In genomic region chr11:19832901-19833300, GRCh38 we compare ENCODE assay signal across 26 cellular contexts.
"Had no signal": no experiment of that assay in that cellular context is flagged by ENCODE, and none has a peak within 500 bp of the region (broad histone marks: within the 10 kb centered on the region; RNA-seq: fewer than 3 reads in every experiment).

No MANE protein-coding gene starts in this region.

- H3K4me3 ChIP-seq: left lung, lung, mucosa of descending colon, psoas muscle, right atrium auricular region, right lobe of liver, spleen, suprapubic skin, thoracic aorta, tibial artery, upper lobe of right lung had no signal

- H2AFZ ChIP-seq: parathyroid adenoma had no signal

- H3K27me3 ChIP-seq: left lung, neutrophil, right atrium auricular region, right lobe of liver, spleen, suprapubic skin, tibial artery, upper lobe of right lung had no signal

- H3K27ac Mint-ChIP-seq: immature natural killer cell; memory B cell; naive thymus-derived CD4-positive, alpha-beta T cell; natural killer cell treated with Interleukin-12 subunit alpha and Interleukin-12 subunit beta and Interleukin-15 and Interleukin-18, amount 100 ng/mL, for 72 hours; stimulated activated effector memory CD8-positive, alpha-beta T cell treated with anti-CD3 and anti-CD28 coated beads, Interleukin-12 subunit alpha, Interleukin-12 subunit beta, amount 100 ng/mL, for 72 hours; stimulated activated naive CD8-positive, alpha-beta T cell treated with anti-CD3 and anti-CD28 coated beads, Interleukin-15, Interleukin-2, amounts not matched to agents 100 ng/mL and 50 ng/mL, for 24 hours had no signal

- H3K9me3 ChIP-seq: left lung, mucosa of descending colon, neutrophil, psoas muscle, right atrium auricular region, right lobe of liver, suprapubic skin, thoracic aorta, tibial artery, upper lobe of right lung had no signal

- H3K27me3 Mint-ChIP-seq: memory B cell; natural killer cell treated with Interleukin-12 subunit alpha and Interleukin-12 subunit beta and Interleukin-15 and Interleukin-18, amount 100 ng/mL, for 72 hours; stimulated activated naive CD8-positive, alpha-beta T cell treated with anti-CD3 and anti-CD28 coated beads, Interleukin-15, Interleukin-2, amounts not matched to agents 100 ng/mL and 50 ng/mL, for 24 hours had no signal

- H3K4me1 ChIP-seq: left lung, parathyroid adenoma, psoas muscle, right lobe of liver, spleen, upper lobe of right lung had no signal

- H3K4me1 Mint-ChIP-seq: immature natural killer cell; memory B cell; naive thymus-derived CD4-positive, alpha-beta T cell; stimulated activated effector memory CD8-positive, alpha-beta T cell treated with anti-CD3 and anti-CD28 coated beads, Interleukin-12 subunit alpha, Interleukin-12 subunit beta, amount 100 ng/mL, for 72 hours had no signal

- H3K9me3 Mint-ChIP-seq: natural killer cell treated with Interleukin-12 subunit alpha and Interleukin-12 subunit beta and Interleukin-15 and Interleukin-18, amount 100 ng/mL, for 72 hours; stimulated activated effector memory CD8-positive, alpha-beta T cell treated with anti-CD3 and anti-CD28 coated beads, Interleukin-12 subunit alpha, Interleukin-12 subunit beta, amount 100 ng/mL, for 72 hours had no signal

- H3K36me3 ChIP-seq: neutrophil had no signal

- H3K4me3 Mint-ChIP-seq: immature natural killer cell; memory B cell; naive thymus-derived CD4-positive, alpha-beta T cell; natural killer cell treated with Interleukin-12 subunit alpha and Interleukin-12 subunit beta and Interleukin-15 and Interleukin-18, amount 100 ng/mL, for 72 hours; stimulated activated effector memory CD8-positive, alpha-beta T cell treated with anti-CD3 and anti-CD28 coated beads, Interleukin-12 subunit alpha, Interleukin-12 subunit beta, amount 100 ng/mL, for 72 hours; stimulated activated naive CD8-positive, alpha-beta T cell treated with anti-CD3 and anti-CD28 coated beads, Interleukin-15, Interleukin-2, amounts not matched to agents 100 ng/mL and 50 ng/mL, for 24 hours had no signal

- H3K9ac ChIP-seq: parathyroid adenoma had no signal

- DNase-seq: immature natural killer cell; kidney; left colon; left lung; mucosa of descending colon; naive thymus-derived CD4-positive, alpha-beta T cell; occipital lobe; psoas muscle; right lobe of liver; small intestine; spleen; stimulated activated CD4-positive, alpha-beta T cell treated with anti-CD3 and anti-CD28 coated beads, Interleukin-4, amount 100 ng/mL, for 24 hours; stimulated activated naive CD4-positive, alpha-beta T cell; tibial artery; trophoblast cell; upper lobe of right lung had no signal

- H3K27ac ChIP-seq: left lung, neutrophil, parathyroid adenoma, psoas muscle, right atrium auricular region, right lobe of liver, spleen, suprapubic skin, thoracic aorta, tibial artery, upper lobe of right lung had no signal

- H3K36me3 Mint-ChIP-seq: immature natural killer cell; naive thymus-derived CD4-positive, alpha-beta T cell; natural killer cell treated with Interleukin-12 subunit alpha and Interleukin-12 subunit beta and Interleukin-15 and Interleukin-18, amount 100 ng/mL, for 72 hours; stimulated activated effector memory CD8-positive, alpha-beta T cell treated with anti-CD3 and anti-CD28 coated beads, Interleukin-12 subunit alpha, Interleukin-12 subunit beta, amount 100 ng/mL, for 72 hours had no signal

- ATAC-seq: left colon; left lung; mucosa of descending colon; naive thymus-derived CD4-positive, alpha-beta T cell; natural killer cell treated with Interleukin-12 subunit alpha and Interleukin-12 subunit beta and Interleukin-15 and Interleukin-18, amount 100 ng/mL, for 72 hours; right lobe of liver; stimulated activated effector memory CD8-positive, alpha-beta T cell treated with anti-CD3 and anti-CD28 coated beads, Interleukin-12 subunit alpha, Interleukin-12 subunit beta, amount 100 ng/mL, for 72 hours; upper lobe of right lung had no signal

- H3K79me2 ChIP-seq: parathyroid adenoma had no signal
